Comparison of ENCODE assay signal across 16 cellular contexts in genomic region chr4:1608196-1608820, GRCh38.
"Had no signal": no experiment of that assay in that cellular context is flagged by ENCODE, and none has a peak within 500 bp of the region (broad histone marks: within the 10 kb centered on the region; RNA-seq: fewer than 3 reads in every experiment).

No MANE protein-coding gene starts in this region.

- H3K36me3 ChIP-seq: ovary, tibial artery, uterus had no signal

- H3K27me3 ChIP-seq: ovary, uterus had no signal

- H3K4me3 Mint-ChIP-seq: activated B cell treated with CpG ODN at 0.5 μM for 24 hours; activated CD8-positive, alpha-beta T cell treated with anti-CD3 and anti-CD28 coated beads, Interleukin-2, amount 10 ng/mL, durations not matched to agents 7 days and 5 days; activated naive CD8-positive, alpha-beta T cell treated with anti-CD3 and anti-CD28 coated beads for 36 hours; brain; central memory CD8-positive, alpha-beta T cell; stimulated activated memory B cell treated with anti-CD40 and anti-IgM and Interleukin-4, amounts not matched to agents 10 μg/mL and 1 μg/mL and 100 μg/mL, for 72 hours; T-helper 1 cell treated with Interleukin-12 subunit alpha and Interleukin-12 subunit beta and Interleukin-4 antibody, amounts not matched to agents 30 μg/mL and 1 μg/mL, for 36 hours had no signal

- H3K4me3 ChIP-seq: ovary, tibial artery, uterus had no signal

- H3K27me3 Mint-ChIP-seq: activated B cell treated with CpG ODN at 0.5 μM for 24 hours; activated naive CD8-positive, alpha-beta T cell treated with anti-CD3 and anti-CD28 coated beads for 36 hours; central memory CD8-positive, alpha-beta T cell had no signal

- DNase-seq: activated B cell treated with CpG ODN at 0.5 μM for 24 hours; activated CD4-positive, alpha-beta T cell treated with anti-CD3 and anti-CD28 coated beads for 48 hours; activated CD8-positive, alpha-beta T cell treated with anti-CD3 and anti-CD28 coated beads, Interleukin-2, amount 10 ng/mL, durations not matched to agents 7 days and 5 days; activated naive CD8-positive, alpha-beta T cell treated with anti-CD3 and anti-CD28 coated beads for 36 hours; amygdala; effector CD8-positive, alpha-beta T cell; foreskin fibroblast; ovary; tibial artery; uterus had no signal

- ATAC-seq: activated CD8-positive, alpha-beta T cell treated with anti-CD3 and anti-CD28 coated beads, Interleukin-2, amount 10 ng/mL, durations not matched to agents 7 days and 5 days; left lobe of liver; stimulated activated memory B cell treated with anti-CD40 and anti-IgM and Interleukin-4, amounts not matched to agents 10 μg/mL and 1 μg/mL and 100 μg/mL, for 72 hours had no signal

- H3K9me3 ChIP-seq: ovary, tibial artery, uterus had no signal

- H3K4me1 ChIP-seq: uterus had no signal

- H3K27ac ChIP-seq: ovary, tibial artery, uterus had no signal

- H3K36me3 Mint-ChIP-seq: activated naive CD8-positive, alpha-beta T cell treated with anti-CD3 and anti-CD28 coated beads for 36 hours; brain; stimulated activated memory B cell treated with anti-CD40 and anti-IgM and Interleukin-4, amounts not matched to agents 10 μg/mL and 1 μg/mL and 100 μg/mL, for 72 hours had no signal

- H3K9me3 Mint-ChIP-seq: activated B cell treated with CpG ODN at 0.5 μM for 24 hours; activated naive CD8-positive, alpha-beta T cell treated with anti-CD3 and anti-CD28 coated beads for 36 hours; brain; central memory CD8-positive, alpha-beta T cell; stimulated activated memory B cell treated with anti-CD40 and anti-IgM and Interleukin-4, amounts not matched to agents 10 μg/mL and 1 μg/mL and 100 μg/mL, for 72 hours; T-helper 1 cell treated with Interleukin-12 subunit alpha and Interleukin-12 subunit beta and Interleukin-4 antibody, amounts not matched to agents 30 μg/mL and 1 μg/mL, for 36 hours had no signal

- FAIRE-seq: endothelial cell of umbilical vein had no signal

- H3K4me1 Mint-ChIP-seq: activated B cell treated with CpG ODN at 0.5 μM for 24 hours; central memory CD8-positive, alpha-beta T cell had no signal

- H3K27ac Mint-ChIP-seq: activated B cell treated with CpG ODN at 0.5 μM for 24 hours; activated CD8-positive, alpha-beta T cell treated with anti-CD3 and anti-CD28 coated beads, Interleukin-2, amount 10 ng/mL, durations not matched to agents 7 days and 5 days; activated naive CD8-positive, alpha-beta T cell treated with anti-CD3 and anti-CD28 coated beads for 36 hours; stimulated activated memory B cell treated with anti-CD40 and anti-IgM and Interleukin-4, amounts not matched to agents 10 μg/mL and 1 μg/mL and 100 μg/mL, for 72 hours; T-helper 1 cell treated with Interleukin-12 subunit alpha and Interleukin-12 subunit beta and Interleukin-4 antibody, amounts not matched to agents 30 μg/mL and 1 μg/mL, for 36 hours had no signal
